Comparison of ENCODE assay signal across 17 cellular contexts in the genomic region with DNA sequence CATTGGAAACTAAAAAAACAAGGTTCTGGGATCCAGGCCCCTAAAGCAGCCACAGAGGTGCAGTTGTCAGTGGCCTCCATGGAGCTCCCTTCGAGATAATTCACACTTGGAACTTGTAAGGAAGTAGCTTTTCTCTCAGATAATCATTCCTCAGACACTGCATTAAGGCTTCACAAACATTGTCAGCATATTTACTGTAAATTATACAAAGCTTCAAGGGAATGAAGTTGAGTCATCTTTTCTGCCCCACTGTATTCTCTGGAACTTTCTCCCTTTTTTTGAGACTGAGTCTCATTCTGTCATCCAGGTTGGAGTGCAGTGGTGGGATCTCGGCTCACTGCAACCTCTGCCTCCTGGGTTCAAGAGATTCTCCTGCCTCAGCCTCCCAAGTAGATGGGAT.
"Had no signal": no experiment of that assay in that cellular context is flagged by ENCODE, and none has a peak within 500 bp of the region (broad histone marks: within the 10 kb centered on the region; RNA-seq: fewer than 3 reads in every experiment).

No MANE protein-coding gene starts in this region.

- H3K9me3 ChIP-seq: left lung, stomach, vagina had no signal

- H3K27ac ChIP-seq: left lung, neural progenitor cell, stomach, vagina had no signal

- H3K9ac ChIP-seq: neural progenitor cell had no signal

- H2AFZ ChIP-seq: neural progenitor cell had no signal

- H3K4me3 Mint-ChIP-seq: activated CD4-positive, alpha-beta memory T cell treated with anti-CD3 and anti-CD28 coated beads, Interleukin-2, amount 10 ng/mL, durations not matched to agents 7 days and 5 days; activated CD8-positive, alpha-beta memory T cell treated with anti-CD3 and anti-CD28 coated beads, Interleukin-2, amount 10 ng/mL, durations not matched to agents 7 days and 5 days; activated naive CD8-positive, alpha-beta T cell; effector memory CD8-positive, alpha-beta T cell; naive thymus-derived CD4-positive, alpha-beta T cell; neural progenitor cell; T-helper 2 cell treated with Interferon-gamma antibody and Interleukin-4, amounts not matched to agents 5 μg/mL and 100 μg/mL, for 36 hours; WTC11 had no signal

- H3K4me2 ChIP-seq: neural progenitor cell had no signal

- H3K9me3 Mint-ChIP-seq: activated CD4-positive, alpha-beta memory T cell treated with anti-CD3 and anti-CD28 coated beads, Interleukin-2, amount 10 ng/mL, durations not matched to agents 7 days and 5 days; effector memory CD8-positive, alpha-beta T cell had no signal

- ATAC-seq: activated CD8-positive, alpha-beta memory T cell treated with anti-CD3 and anti-CD28 coated beads, Interleukin-2, amount 10 ng/mL, durations not matched to agents 7 days and 5 days; effector memory CD8-positive, alpha-beta T cell; left lung; naive thymus-derived CD4-positive, alpha-beta T cell; WTC11 had no signal

- H3K4me1 ChIP-seq: neural progenitor cell had no signal

- H3K27ac Mint-ChIP-seq: activated CD4-positive, alpha-beta memory T cell treated with anti-CD3 and anti-CD28 coated beads, Interleukin-2, amount 10 ng/mL, durations not matched to agents 7 days and 5 days; activated CD8-positive, alpha-beta memory T cell treated with anti-CD3 and anti-CD28 coated beads, Interleukin-2, amount 10 ng/mL, durations not matched to agents 7 days and 5 days; activated naive CD8-positive, alpha-beta T cell; naive thymus-derived CD4-positive, alpha-beta T cell; neural progenitor cell; progenitor cell of endocrine pancreas; T-helper 2 cell treated with Interferon-gamma antibody and Interleukin-4, amounts not matched to agents 5 μg/mL and 100 μg/mL, for 36 hours; WTC11 had no signal

- DNase-seq: activated CD4-positive, alpha-beta memory T cell treated with anti-CD3 and anti-CD28 coated beads, Interleukin-2, amount 10 ng/mL, durations not matched to agents 7 days and 5 days; activated CD4-positive, alpha-beta T cell treated with anti-CD3 and anti-CD28 coated beads for 4 hours; activated CD8-positive, alpha-beta memory T cell treated with anti-CD3 and anti-CD28 coated beads, Interleukin-2, amount 10 ng/mL, durations not matched to agents 7 days and 5 days; amygdala; effector memory CD8-positive, alpha-beta T cell; foreskin fibroblast; left lung; mesendoderm; naive thymus-derived CD4-positive, alpha-beta T cell; stimulated activated CD4-positive, alpha-beta T cell treated with anti-CD3 and anti-CD28 coated beads, Interleukin-2, amount 100 ng/mL, for 24 hours; stomach had no signal

- H3K27me3 Mint-ChIP-seq: activated CD4-positive, alpha-beta memory T cell treated with anti-CD3 and anti-CD28 coated beads, Interleukin-2, amount 10 ng/mL, durations not matched to agents 7 days and 5 days; activated CD8-positive, alpha-beta memory T cell treated with anti-CD3 and anti-CD28 coated beads, Interleukin-2, amount 10 ng/mL, durations not matched to agents 7 days and 5 days; activated naive CD8-positive, alpha-beta T cell; effector memory CD8-positive, alpha-beta T cell; naive thymus-derived CD4-positive, alpha-beta T cell; progenitor cell of endocrine pancreas had no signal

- H3K4me3 ChIP-seq: left lung, neural progenitor cell, stomach, vagina had no signal

- H3K4me1 Mint-ChIP-seq: WTC11 had no signal

- H3K27me3 ChIP-seq: left lung, neural progenitor cell, stomach, vagina had no signal
